Comparison of ENCODE assay signal across 12 cellular contexts in genomic region chr5:60943624-60944023, GRCh38. TPM values are rescaled to one million over a fixed set of nuclear protein-coding genes. Genes with fewer than 3 reads are reported as not detected.
A peak's percentile ranks its signal among the peaks of the same experiment; 100 is the strongest.
DNase-seq lines count a peak whose midpoint lies in the region; ATAC-seq and TF ChIP-seq lines count a peak whose summit lies in the region.
"Had no signal": no experiment of that assay in that cellular context is flagged by ENCODE, and none has a peak within 500 bp of the region (broad histone marks: within the 10 kb centered on the region; RNA-seq: fewer than 3 reads in every experiment).

No MANE protein-coding gene starts in this region.

- peak overlapping the region; percentile 74 for H3K4me3 ChIP-seq in HFF-Myc (replicated peaks; ENCODE audit: low read depth, low read length)
- H3K4me3 ChIP-seq in Panc1 (ENCODE audit: low read depth in 2 of 2, low read length in 2 of 2), result peak overlapping the region; percentile 89 to 97; a peak in 2 of 4 replicates
- H3K4me3 ChIP-seq in iPS-15b (ENCODE audit: low read depth, low read length), result peak overlapping the region; percentile 62

- no peak overlapping the region for H3K27ac ChIP-seq in Panc1 (ENCODE audit: low read length)
- no peak overlapping the region for H3K27ac ChIP-seq in RWPE1

- intact Hi-C loops in Panc1 (cut with micrococcal nuclease; ENCODE audit: unreplicated experiment), result no loop called here

- DNase-seq in CD1c-positive myeloid dendritic cell (ENCODE audit: extremely low spot score) (peak; percentile 83), HFF-Myc (ENCODE audit: extremely low read depth, low read depth) (no peak), Panc1 (ENCODE audit: low read depth, low spot score) (no peak), RWPE1 (ENCODE audit: low spot score) (no peak), SK-N-DZ (ENCODE audit: low spot score) (no peak), omental fat pad (ENCODE audit: low spot score) (no peak)
- DNase-seq: activated T-cell treated with anti-CD3 and anti-CD28 coated beads, Interleukin-2, amount 50 U/mL, for 1 hour; kidney; NCI-H1694 had no signal

- BruUV-seq in Panc1 (replicated peaks; lab: Mats Ljungman, UMichigan), result TSS peak; percentile 72

- H3K9me3 ChIP-seq in Panc1 (ENCODE audit: control insufficient read depth, insufficient read depth, low read depth, low read length) (0 out of 2 replicates have a peak, but pooled peaks cover 5% of the 10 kb centered on the region), iPS-15b (ENCODE audit: control insufficient read depth, insufficient read depth, low read length) (no peaks in the 10 kb centered on the region)
- H3K9me3 ChIP-seq: esophagus muscularis mucosa had no signal

- no peaks in the 10 kb centered on the region for H3K27me3 ChIP-seq in Panc1 (ENCODE audit: control insufficient read depth, insufficient read depth, low read length)
- H3K27me3 ChIP-seq in iPS-15b (ENCODE audit: control insufficient read depth, insufficient read depth, low read length), result peaks cover 8% of the 10 kb centered on the region
- H3K27me3 ChIP-seq: esophagus muscularis mucosa had no signal

- ATAC-seq in Panc1 (no peak), HG03457 (IDR thresholded peaks at IDR 0.05; ENCODE audit: unreplicated experiment) (no peak), omental fat pad (ENCODE audit: low FRiP score) (no peak)

- in situ Hi-C loops in Panc1 (cut with HindIII; ENCODE audit: low pct_unique_long_range_greater_than_20kb, low sequenced_read_pairs), result no loop called here

- H3K4me1 ChIP-seq in Panc1 (ENCODE audit: control insufficient read depth, insufficient read depth, low read length) (peaks cover 9% of the 10 kb centered on the region), iPS-15b (ENCODE audit: control insufficient read depth, insufficient read depth, low read length) (no peaks in the 10 kb centered on the region)

- POLR2A ChIA-PET in Panc1 (lab: Charles Lee) (no interaction called here), RWPE1 (lab: Yijun Ruan, JAX; ENCODE audit: low non-redundant PET) (no interaction called here)

- H3K9ac ChIP-seq in iPS-15b (ENCODE audit: low read depth, low read length), result no peak overlapping the region

- no peak for TF ChIP-seq CTCF in HFF-Myc (IDR thresholded peaks at IDR 0.05; ENCODE audit: low read depth, low read length, missing control alignments)
- no peak for TF ChIP-seq CTCF in Panc1 (IDR thresholded peaks at IDR 0.05)
- TF ChIP-seq CTCF in RWPE1 (conservative IDR thresholded peaks at IDR 0.05; ENCODE audit: low read depth), result no peak
- no peak for TF ChIP-seq CTCF in omental fat pad (IDR thresholded peaks at IDR 0.05)

- CTCF ChIA-PET in Panc1 (lab: Charles Lee), result no interaction called here
- CTCF ChIA-PET in RWPE1 (lab: Yijun Ruan, JAX), result no interaction called here

- H3K36me3 ChIP-seq in Panc1 (ENCODE audit: control insufficient read depth, insufficient read depth, low read length) (no peaks in the 10 kb centered on the region), iPS-15b (ENCODE audit: control insufficient read depth, insufficient read depth, low read length) (no peaks in the 10 kb centered on the region)

RNA-seq across cellular contexts. Expression of gene ERCC8, which starts 1.2 kb away (rescaled TPM):
- total RNA-seq in Panc1 (2021; ENCODE audit: unreplicated experiment) (14.4 TPM), omental fat pad (10 to 100 TPM; 13.3 to 26.8 (median 15.9) TPM)
- polyA plus RNA-seq in Panc1 (2012; ENCODE audit: insufficient read length), result 8.9 TPM
- 54.9 and 57.6 TPM in 2 replicates for polyA plus RNA-seq in SK-N-DZ (2014; cell fraction: cytosol; rRNA removed)
- polyA plus RNA-seq in SK-N-DZ (2014; cell fraction: nucleus; rRNA removed), result 19.5 and 34.0 TPM in 2 replicates

RNA-seq across cellular contexts. Expression of gene NDUFAF2, which starts 1.4 kb away (rescaled TPM):
- total RNA-seq in Panc1 (2021; ENCODE audit: unreplicated experiment) (41.6 TPM), omental fat pad (10 to 100 TPM; 25.9 to 39.0 (median 27.0) TPM)
- polyA plus RNA-seq in Panc1 (2012; ENCODE audit: insufficient read length), result 36.7 TPM
- polyA plus RNA-seq in SK-N-DZ (2014; cell fraction: cytosol; rRNA removed), result 105 and 151 TPM in 2 replicates
- polyA plus RNA-seq in SK-N-DZ (2014; cell fraction: nucleus; rRNA removed), result 82.2 and 123 TPM in 2 replicates
